ENCODE assay signal across 20 cellular contexts in the genomic region with DNA sequence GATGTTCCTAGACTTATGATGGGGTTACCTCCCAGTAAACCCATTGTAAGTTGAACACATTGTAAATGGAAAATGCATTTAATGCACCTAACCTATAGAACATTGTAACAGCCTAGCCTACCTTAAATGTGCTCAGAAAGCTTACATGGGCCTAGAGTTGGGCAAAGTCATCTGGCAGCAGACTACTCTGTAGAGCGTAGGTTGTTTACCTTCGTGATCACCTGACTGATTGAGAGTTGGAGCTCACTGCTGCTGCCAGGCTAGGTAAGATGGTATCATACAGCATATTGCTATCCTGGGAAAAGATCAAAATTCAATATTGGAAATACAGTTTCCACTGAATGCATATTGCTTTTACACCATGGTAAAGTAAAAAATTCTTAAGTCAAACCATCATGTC.
DNase-seq lines count a peak whose midpoint lies in the region; ATAC-seq, FAIRE-seq and TF ChIP-seq lines count a peak whose summit lies in the region.
"Had no signal": no experiment of that assay in that cellular context is flagged by ENCODE, and none has a peak within 500 bp of the region (broad histone marks: within the 10 kb centered on the region; RNA-seq: fewer than 3 reads in every experiment).

No MANE protein-coding gene starts in this region.

- H3K9ac ChIP-seq in H9 (ENCODE audit: extremely low read depth, insufficient read length, low read length) (no peak overlapping the region), iPS-20b (ENCODE audit: low read depth, low read length) (no peak overlapping the region)

- no peak overlapping the region for H3K4ac ChIP-seq in H9 (ENCODE audit: low read depth, low read length)

- intact Hi-C loops in pancreas (cut with DNase I), result no loop called here

- DNase-seq in DMS53 (lab: John Stamatoyannopoulos, UW) (peak; percentile 11), H9 (no peak), pancreas (peak in 3 of 6 donors; percentile 7 to 18 (median 12)), superior temporal gyrus (ENCODE audit: extremely low spot score) (no peak)
- DNase-seq: CD4-positive, CD25-positive, alpha-beta regulatory T cell; DND-41; GOT3; NCI-H1436; NCI-H187 treated with DMSO at 0.1 percent for 48 hours; NCI-H2171; NCI-H524; T-helper 1 cell had no signal

- no peak overlapping the region for H4K8ac ChIP-seq in H9 (replicated peaks; ENCODE audit: insufficient read length, low read depth, low read length)

- no peak for TF ChIP-seq CTCF in H9 (conservative IDR thresholded peaks at IDR 0.05)
- no peak for TF ChIP-seq CTCF in pancreas (IDR thresholded peaks at IDR 0.05)

- no peak overlapping the region for H4K91ac ChIP-seq in H9 (ENCODE audit: insufficient read length, low read depth, low read length)

- no peak overlapping the region for H2AFZ ChIP-seq in H9 (ENCODE audit: low read length)

- no peak overlapping the region for H3K27ac Mint-ChIP-seq in H9
- H3K27ac Mint-ChIP-seq: CD4-positive, CD25-positive, alpha-beta regulatory T cell; IgD-negative memory B cell had no signal

- ATAC-seq in pancreas, result peak; percentile 61 to 76 (median 66)
- no peak for ATAC-seq in GM18519 (IDR thresholded peaks at IDR 0.05; ENCODE audit: low FRiP score, unreplicated experiment)
- ATAC-seq in HG03432 (IDR thresholded peaks at IDR 0.05; ENCODE audit: unreplicated experiment), result no peak
- ATAC-seq: A549 had no signal

- no peak overlapping the region for H2AK5ac ChIP-seq in H9 (ENCODE audit: insufficient read length, low read length)

- no peak overlapping the region for H3T11ph ChIP-seq in H9 (ENCODE audit: low read length)

- H4K20me1 ChIP-seq in H9 (ENCODE audit: control insufficient read depth, insufficient read depth, insufficient read length), result no peaks in the 10 kb centered on the region

- H3K4me3 Mint-ChIP-seq in H9, result no peak overlapping the region
- H3K4me3 Mint-ChIP-seq: CD4-positive, CD25-positive, alpha-beta regulatory T cell; IgD-negative memory B cell had no signal

- H2BK20ac ChIP-seq in H9 (ENCODE audit: low read depth, low read length, poor library complexity, severe bottlenecking), result no peak overlapping the region

- no peaks in the 10 kb centered on the region for H3K79me2 ChIP-seq in H9 (ENCODE audit: insufficient read depth, low read length)

- H3K27me3 Mint-ChIP-seq in H9 (ENCODE audit: low read depth), result peaks cover 4% of the 10 kb centered on the region; the same call in 1 of the 2 replicates
- H3K27me3 Mint-ChIP-seq: CD4-positive, CD25-positive, alpha-beta regulatory T cell had no signal

- peaks cover 17% of the 10 kb centered on the region in 2 experiments for H3K4me1 Mint-ChIP-seq in H9
- H3K4me1 Mint-ChIP-seq: CD4-positive, CD25-positive, alpha-beta regulatory T cell; IgD-negative memory B cell had no signal

- H3K23ac ChIP-seq in H9 (ENCODE audit: insufficient read length, low read depth, low read length), result no peak overlapping the region

- H3K79me1 ChIP-seq in H9 (ENCODE audit: insufficient read depth, low read depth, low read length, poor library complexity, severe bottlenecking), result no peaks in the 10 kb centered on the region

- no peak for FAIRE-seq in pancreas (lab: Jason Lieb, UNC)
- FAIRE-seq: A549, GM12891 had no signal

- no peaks in the 10 kb centered on the region for H3K9me3 ChIP-seq in H9 (ENCODE audit: control insufficient read depth, low read depth, low read length)
- no peaks in the 10 kb centered on the region for H3K9me3 ChIP-seq in iPS-20b (ENCODE audit: insufficient read depth, low read depth, low read length)
- H3K9me3 ChIP-seq in pancreas, result no peaks in the 10 kb centered on the region
- H3K9me3 ChIP-seq: A549, BE2C, Peyer's patch had no signal

- H3K36me3 Mint-ChIP-seq in H9 (ENCODE audit: insufficient read depth in 1 of 3, low read depth in 3 of 3), result no peaks in the 10 kb centered on the region
- H3K36me3 Mint-ChIP-seq: CD4-positive, CD25-positive, alpha-beta regulatory T cell; IgD-negative memory B cell had no signal

- H3K27me3 ChIP-seq in H9 (ENCODE audit: insufficient read depth, low read length), result no peaks in the 10 kb centered on the region
- no peaks in the 10 kb centered on the region for H3K27me3 ChIP-seq in iPS-20b (ENCODE audit: insufficient read depth, low read length)
- no peaks in the 10 kb centered on the region for H3K27me3 ChIP-seq in pancreas
- H3K27me3 ChIP-seq: BE2C, Peyer's patch had no signal

- H3K56ac ChIP-seq in H9 (ENCODE audit: insufficient read length, low read depth, low read length), result no peak overlapping the region

- H3K36me3 ChIP-seq in iPS-20b (ENCODE audit: insufficient read depth, low read depth, low read length) (no peaks in the 10 kb centered on the region), pancreas (no peaks in the 10 kb centered on the region)
- H3K36me3 ChIP-seq: BE2C, Peyer's patch had no signal

- no peaks in the 10 kb centered on the region; a peak in 1 of 5 replicates for H3K9me3 Mint-ChIP-seq in H9
- H3K9me3 Mint-ChIP-seq: IgD-negative memory B cell had no signal

- H2BK120ac ChIP-seq in H9 (ENCODE audit: low read depth, low read length, poor library complexity, severe bottlenecking), result no peak overlapping the region

- no peak overlapping the region for H4K5ac ChIP-seq in H9 (ENCODE audit: insufficient read length, low read depth, low read length)

- no CpG with 5 or more reads among the region's 2 CpGs for WGBS in H9 (ENCODE audit: extremely low coverage, insufficient read length, low lambda C conversion rate)
- 26 to 40% methylated on average over 2 of the region's 2 CpGs for WGBS in pancreas, 2 donors

- no peak overlapping the region for H2BK15ac ChIP-seq in H9 (ENCODE audit: low read depth, low read length)

- no peak overlapping the region for H2BK5ac ChIP-seq in H9 (ENCODE audit: insufficient read length, low read length)

- H3K4me3 ChIP-seq in iPS-20b (ENCODE audit: low read length) (peak overlapping the region; percentile 19), pancreas (no peak overlapping the region)
- H3K4me3 ChIP-seq: A549, Peyer's patch had no signal

- H3K4me2 ChIP-seq in H9 (ENCODE audit: insufficient read depth, insufficient read length, low read length), result peak overlapping the region; percentile 72
- H3K4me2 ChIP-seq: A549 had no signal

- H3K4me1 ChIP-seq in H9 (ENCODE audit: insufficient read depth, low read length) (peaks cover 7% of the 10 kb centered on the region; the same call in 1 of the 2 replicates), iPS-20b (ENCODE audit: insufficient read depth, low read length) (peaks cover 15% of the 10 kb centered on the region), pancreas (peaks cover 14 to 37% (median 20%) of the 10 kb centered on the region in 3 donors)
- H3K4me1 ChIP-seq: A549, BE2C had no signal

- no peak overlapping the region for H2BK12ac ChIP-seq in H9 (ENCODE audit: insufficient read length, low read depth, low read length)

- no peak overlapping the region for H3K27ac ChIP-seq in H9 (ENCODE audit: insufficient read length, low read depth, low read length)
- H3K27ac ChIP-seq in iPS-20b (ENCODE audit: low read length), result no peak overlapping the region
- H3K27ac ChIP-seq in pancreas, result no peak overlapping the region
- H3K27ac ChIP-seq: A549, Peyer's patch had no signal

- no peak overlapping the region for H3K14ac ChIP-seq in H9 (ENCODE audit: insufficient read depth, low read length)

- no peaks in the 10 kb centered on the region for H3K23me2 ChIP-seq in H9 (ENCODE audit: insufficient read length, low read depth, low read length, poor library complexity, severe bottlenecking)

- no peak overlapping the region for H3K18ac ChIP-seq in H9 (ENCODE audit: insufficient read length, low read depth, low read length)

Comparison
In these comparisons a context has a peak if more than half of its experiments do, and no peak if none do; other contexts are left out.
1. ATAC-seq: peak in pancreas (4 of 4); none in GM18519 (single experiment) and HG03432 (single experiment).